8 cellular contexts compared by ENCODE assay signal in the genomic region with DNA sequence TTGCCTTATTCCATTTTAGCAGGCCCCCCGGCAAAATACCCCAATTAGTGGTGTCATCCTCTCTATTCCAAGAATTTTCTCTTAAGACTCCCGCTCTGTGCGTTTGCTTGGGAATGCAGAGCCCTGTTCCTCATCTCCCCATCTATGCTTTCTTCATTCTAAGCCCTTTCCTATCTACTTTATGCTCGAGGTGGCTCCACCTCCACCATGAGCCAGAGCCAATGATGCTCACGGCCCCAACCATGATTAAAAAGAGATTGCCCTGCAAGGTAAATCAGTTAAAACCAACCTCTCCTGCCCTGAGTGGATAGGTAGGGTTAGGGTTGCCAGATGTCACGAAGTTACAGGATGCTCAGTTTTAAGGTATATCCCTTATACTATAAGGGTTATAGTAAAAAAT. TPM values are rescaled to one million over a fixed set of nuclear protein-coding genes. Genes with fewer than 3 reads are reported as not detected.
DNase-seq lines count a peak whose midpoint lies in the region; ATAC-seq and TF ChIP-seq lines count a peak whose summit lies in the region.

No MANE protein-coding gene starts in this region.

- no peaks in the 10 kb centered on the region for H4K20me1 ChIP-seq in neural cell (ENCODE audit: insufficient read depth)

- no peaks in the 10 kb centered on the region for H3F3A ChIP-seq in neural cell (ENCODE audit: insufficient read depth, low read length, poor library complexity, severe bottlenecking)

- no peak for TF ChIP-seq EP300 in neural cell (conservative IDR thresholded peaks at IDR 0.05; ENCODE audit: poor library complexity, severe bottlenecking)

- POLR2A ChIA-PET in CD4-positive, alpha-beta T cell (lab: Charles Lee) = interaction anchor here (0.7 to 4.2 kb wide), 15 partner anchors 9 to 696 kb away, joined by 3 to 66 read pairs (median 5); a partner anchor contains a TSS

- no peaks in the 10 kb centered on the region for H3K9me3 Mint-ChIP-seq in CD4-positive, alpha-beta T cell
- no peaks in the 10 kb centered on the region for H3K9me3 Mint-ChIP-seq in brain

- no peaks in the 10 kb centered on the region for H3K27me3 ChIP-seq in CD4-positive, alpha-beta T cell (ENCODE audit: control insufficient read depth, insufficient read depth, low read length)
- H3K27me3 ChIP-seq in neural cell (ENCODE audit: insufficient read depth, low read depth, low read length) = no peaks in the 10 kb centered on the region

- peak overlapping the region; percentile 93 for H3K27ac Mint-ChIP-seq in CD4-positive, alpha-beta T cell
- H3K27ac Mint-ChIP-seq in brain = peak overlapping the region; percentile 99 to 100 (median 100)

- H3K27me3 Mint-ChIP-seq in CD4-positive, alpha-beta T cell = no peaks in the 10 kb centered on the region
- peaks cover 8% of the 10 kb centered on the region for H3K27me3 Mint-ChIP-seq in brain

- peak overlapping the region; percentile 95 for H2AFZ ChIP-seq in neural cell (ENCODE audit: low read depth, low read length)

- peak; percentile 36 for ATAC-seq in CD4-positive, alpha-beta T cell (ENCODE audit: poor library complexity)
- ATAC-seq in HG03565 (IDR thresholded peaks at IDR 0.05; ENCODE audit: unreplicated experiment) = no peak

- H3K4me3 Mint-ChIP-seq in CD4-positive, alpha-beta T cell = peak overlapping the region; percentile 96
- H3K4me3 Mint-ChIP-seq in brain = peak overlapping the region; percentile 91 to 99 (median 98)

- H3K4me1 Mint-ChIP-seq in CD4-positive, alpha-beta T cell (ENCODE audit: low read depth) = peaks cover 38% of the 10 kb centered on the region
- peaks cover 40% of the 10 kb centered on the region for H3K4me1 Mint-ChIP-seq in brain

- peak overlapping the region; percentile 88 for H3K27ac ChIP-seq in CD4-positive, alpha-beta T cell (ENCODE audit: low read depth, low read length)
- H3K27ac ChIP-seq in neural cell (ENCODE audit: low read length) = peak overlapping the region; percentile 88

- peaks cover 17% of the 10 kb centered on the region for H3K36me3 Mint-ChIP-seq in CD4-positive, alpha-beta T cell (ENCODE audit: low read depth)
- H3K36me3 Mint-ChIP-seq in brain = peaks cover 19% of the 10 kb centered on the region

- peak overlapping the region; percentile 68 for H3K4me2 ChIP-seq in neural cell (ENCODE audit: low read length)

- peak overlapping the region; percentile 97 for H3K4me3 ChIP-seq in neural cell (ENCODE audit: low read length)

- peaks cover 28% of the 10 kb centered on the region for H3K79me2 ChIP-seq in neural cell (replicated peaks; ENCODE audit: insufficient read depth, low read length)

- H3K9me2 ChIP-seq in neural cell (ENCODE audit: insufficient read depth, low read length) = no peaks in the 10 kb centered on the region

- DNase-seq in CD4-positive, alpha-beta T cell = peak in 3 of 10 experiments; percentile 4 to 9 (median 5)
- DNase-seq in NCI-H510A (lab: John Stamatoyannopoulos, UW) (peak; percentile 31), T-helper 9 cell (no peak), GM19240 (ENCODE audit: insufficient read length, low spot score) (no peak), DMS153 (lab: John Stamatoyannopoulos, UW) (no peak)

- no peak for TF ChIP-seq RAD21 in neural cell (conservative IDR thresholded peaks at IDR 0.05)

- no peaks in the 10 kb centered on the region for H3K36me3 ChIP-seq in neural cell (ENCODE audit: insufficient read depth, low read length)

- peak overlapping the region; percentile 94 for H3K9ac ChIP-seq in neural cell (ENCODE audit: low read length)

- CTCF ChIA-PET in CD4-positive, alpha-beta T cell (lab: Charles Lee) = interaction anchor here (1.0 to 2.1 kb wide), 4 partner anchors 15 to 115 kb away, joined by 3 to 20 read pairs (median 4); a partner anchor contains a TSS

- intact Hi-C loops in CD4-positive, alpha-beta T cell (cut with DNase I, micrococcal nuclease) = loop anchor here in 1 of 2 experiments (1.0 kb wide), 1 partner anchor 27 kb away; no protein-coding TSS in a partner anchor

- no peaks in the 10 kb centered on the region for H3K9me3 ChIP-seq in CD4-positive, alpha-beta T cell (ENCODE audit: control insufficient read depth, low read length)
- no peaks in the 10 kb centered on the region for H3K9me3 ChIP-seq in neural cell (ENCODE audit: low read length)

- TF ChIP-seq CTCF in CD4-positive, alpha-beta T cell (IDR thresholded peaks at IDR 0.05) = no peak
- TF ChIP-seq CTCF in brain (conservative IDR thresholded peaks at IDR 0.05) = no peak
- no peak for TF ChIP-seq CTCF in neural cell (IDR thresholded peaks at IDR 0.05; ENCODE audit: poor library complexity, severe bottlenecking)

TF ChIP-seq in neural cell, 6 proteins besides CTCF, POLR2A, EP300 and RAD21:
- TF ChIP-seq TAF1 (IDR thresholded peaks at IDR 0.05; ENCODE audit: low read depth) (no peak), POLR2AphosphoS5 (IDR thresholded peaks at IDR 0.05) (no peak), EZH2 (IDR thresholded peaks at IDR 0.05; ENCODE audit: borderline replicate concordance, insufficient read depth, low read length, poor library complexity, severe bottlenecking) (no peak), SMC3 (conservative IDR thresholded peaks at IDR 0.05; ENCODE audit: poor library complexity) (no peak), MXI1 (conservative IDR thresholded peaks at IDR 0.05; ENCODE audit: poor library complexity, severe bottlenecking) (no peak)
- TF ChIP-seq, protein P1, sequence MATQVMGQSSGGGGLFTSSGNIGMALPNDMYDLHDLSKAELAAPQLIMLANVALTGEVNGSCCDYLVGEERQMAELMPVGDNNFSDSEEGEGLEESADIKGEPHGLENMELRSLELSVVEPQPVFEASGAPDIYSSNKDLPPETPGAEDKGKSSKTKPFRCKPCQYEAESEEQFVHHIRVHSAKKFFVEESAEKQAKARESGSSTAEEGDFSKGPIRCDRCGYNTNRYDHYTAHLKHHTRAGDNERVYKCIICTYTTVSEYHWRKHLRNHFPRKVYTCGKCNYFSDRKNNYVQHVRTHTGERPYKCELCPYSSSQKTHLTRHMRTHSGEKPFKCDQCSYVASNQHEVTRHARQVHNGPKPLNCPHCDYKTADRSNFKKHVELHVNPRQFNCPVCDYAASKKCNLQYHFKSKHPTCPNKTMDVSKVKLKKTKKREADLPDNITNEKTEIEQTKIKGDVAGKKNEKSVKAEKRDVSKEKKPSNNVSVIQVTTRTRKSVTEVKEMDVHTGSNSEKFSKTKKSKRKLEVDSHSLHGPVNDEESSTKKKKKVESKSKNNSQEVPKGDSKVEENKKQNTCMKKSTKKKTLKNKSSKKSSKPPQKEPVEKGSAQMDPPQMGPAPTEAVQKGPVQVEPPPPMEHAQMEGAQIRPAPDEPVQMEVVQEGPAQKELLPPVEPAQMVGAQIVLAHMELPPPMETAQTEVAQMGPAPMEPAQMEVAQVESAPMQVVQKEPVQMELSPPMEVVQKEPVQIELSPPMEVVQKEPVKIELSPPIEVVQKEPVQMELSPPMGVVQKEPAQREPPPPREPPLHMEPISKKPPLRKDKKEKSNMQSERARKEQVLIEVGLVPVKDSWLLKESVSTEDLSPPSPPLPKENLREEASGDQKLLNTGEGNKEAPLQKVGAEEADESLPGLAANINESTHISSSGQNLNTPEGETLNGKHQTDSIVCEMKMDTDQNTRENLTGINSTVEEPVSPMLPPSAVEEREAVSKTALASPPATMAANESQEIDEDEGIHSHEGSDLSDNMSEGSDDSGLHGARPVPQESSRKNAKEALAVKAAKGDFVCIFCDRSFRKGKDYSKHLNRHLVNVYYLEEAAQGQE (IDR thresholded peaks at IDR 0.05; ENCODE audit: borderline replicate concordance) = no peak

RNA-seq across cellular contexts. Expression of a gene that starts 0.7 kb away (rescaled TPM):
- total RNA-seq in CD4-positive, alpha-beta T cell = 10 to 100 TPM; 19.6 to 20.0 TPM
- polyA plus RNA-seq in brain (ENCODE audit: insufficient read depth, low read depth, low replicate concordance) (47.4 TPM), neural cell (127 and 147 TPM in 2 replicates)
- polyA minus RNA-seq in neural cell = 148 TPM in 2 replicates

RNA-seq across cellular contexts. Expression of a gene that starts 27.7 kb away (rescaled TPM):
- total RNA-seq in CD4-positive, alpha-beta T cell = 10 to 100 TPM; 34.6 to 36.5 TPM
- polyA plus RNA-seq in brain (ENCODE audit: insufficient read depth, low read depth, low replicate concordance) (13.4 TPM), neural cell (62.4 and 71.7 TPM in 2 replicates)
- polyA minus RNA-seq in neural cell = 116 and 122 TPM in 2 replicates

RNA-seq across cellular contexts. Expression of a gene that starts 31.4 kb away (rescaled TPM):
- 1 to 10 TPM; 5.2 to 5.8 TPM for total RNA-seq in CD4-positive, alpha-beta T cell
- polyA plus RNA-seq in brain (ENCODE audit: insufficient read depth, low read depth, low replicate concordance) (2.7 TPM), neural cell (4.7 and 6.0 TPM in 2 replicates)
- 5.4 and 8.0 TPM in 2 replicates for polyA minus RNA-seq in neural cell
